ENCODE assay signal across 8 cellular contexts in the genomic region with DNA sequence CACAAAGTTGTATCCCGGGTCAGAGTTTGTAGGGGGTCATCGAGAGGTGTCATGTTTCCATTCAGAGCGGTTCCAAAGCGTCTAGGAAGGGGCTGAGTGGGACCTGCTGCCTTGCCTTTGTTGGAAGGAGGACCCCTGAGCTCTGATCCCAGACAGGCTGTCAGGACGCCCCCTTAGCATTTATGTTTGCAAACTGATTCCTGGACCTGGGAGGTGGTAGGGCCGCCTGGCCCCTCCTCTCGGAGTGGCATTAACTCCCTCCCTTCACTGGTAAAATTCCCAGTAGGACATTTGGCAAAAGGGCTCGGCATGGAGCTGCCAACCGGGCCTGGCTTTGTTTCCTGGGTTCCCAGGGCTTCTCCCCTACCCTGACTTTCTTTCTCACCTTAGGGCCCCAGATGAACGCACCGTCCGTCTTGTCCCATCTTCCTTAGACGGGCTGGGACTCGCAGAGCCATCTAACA. TPM values are rescaled to one million over a fixed set of nuclear protein-coding genes. Genes with fewer than 3 reads are reported as not detected.
DNase-seq lines count a peak whose midpoint lies in the region.

No MANE protein-coding gene starts in this region.

- peak overlapping the region; percentile 99 for H3K27ac ChIP-seq in stomach smooth muscle (ENCODE audit: low read length)

- H3K4me1 ChIP-seq in stomach smooth muscle (ENCODE audit: control insufficient read depth, insufficient read depth, low read length) = peaks cover 57% of the 10 kb centered on the region

- peak overlapping the region; percentile 68 to 97 for H3K9ac ChIP-seq in stomach smooth muscle (ENCODE audit: low read length in 2 of 2)

- peak overlapping the region; percentile 70 to 89 for H3K4me3 ChIP-seq in stomach smooth muscle (ENCODE audit: low read length in 2 of 2)

- H3K36me3 ChIP-seq in stomach smooth muscle (ENCODE audit: control insufficient read depth in 2 of 2, insufficient read depth in 2 of 2, low read length in 2 of 2) = no peaks in the 10 kb centered on the region

- H3K4me3 Mint-ChIP-seq in activated naive CD8-positive, alpha-beta T cell treated with anti-CD3 and anti-CD28 coated beads for 36 hours = peak overlapping the region; percentile 98

- no peaks in the 10 kb centered on the region for H3K9me3 Mint-ChIP-seq in activated naive CD8-positive, alpha-beta T cell treated with anti-CD3 and anti-CD28 coated beads for 36 hours

- no peaks in the 10 kb centered on the region for H3K9me3 ChIP-seq in stomach smooth muscle (ENCODE audit: control insufficient read depth in 2 of 2, low read length in 2 of 2)

- H3K27ac Mint-ChIP-seq in activated naive CD8-positive, alpha-beta T cell treated with anti-CD3 and anti-CD28 coated beads for 36 hours = peak overlapping the region; percentile 51

- H3K4me1 Mint-ChIP-seq in activated naive CD8-positive, alpha-beta T cell treated with anti-CD3 and anti-CD28 coated beads for 36 hours = peaks cover 60% of the 10 kb centered on the region

- no peaks in the 10 kb centered on the region for H3K27me3 ChIP-seq in stomach smooth muscle (ENCODE audit: control insufficient read depth in 1 of 2, insufficient read depth in 2 of 2, low read length in 2 of 2)

- DNase-seq in NCI-H82 (lab: John Stamatoyannopoulos, UW) (peak; percentile 44), NCI-H82 treated with DMSO at 0.1 percent for 48 hours (lab: John Stamatoyannopoulos, UW; ENCODE audit: unreplicated experiment) (no peak), iPS-NIHi7 (ENCODE audit: extremely low spot score) (peak; percentile 15), DMS53 (lab: John Stamatoyannopoulos, UW) (no peak), NCI-H2029 treated with DMSO at 0.1 percent for 48 hours (lab: John Stamatoyannopoulos, UW) (no peak)
- DNase-seq in activated naive CD8-positive, alpha-beta T cell treated with anti-CD3 and anti-CD28 coated beads for 36 hours = no peak
- DNase-seq in stimulated activated CD4-positive, alpha-beta T cell treated with anti-CD3 and anti-CD28 coated beads, Interleukin-2, amount 100 ng/mL, for 48 hours = no peak

- H3K27me3 Mint-ChIP-seq in activated naive CD8-positive, alpha-beta T cell treated with anti-CD3 and anti-CD28 coated beads for 36 hours = no peaks in the 10 kb centered on the region

- peaks cover 9% of the 10 kb centered on the region for H3K36me3 Mint-ChIP-seq in activated naive CD8-positive, alpha-beta T cell treated with anti-CD3 and anti-CD28 coated beads for 36 hours

RNA-seq across cellular contexts. Expression of a gene that starts 2.5 kb away (rescaled TPM):
- total RNA-seq in activated naive CD8-positive, alpha-beta T cell treated with anti-CD3 and anti-CD28 coated beads for 36 hours = 10 to 100 TPM; 80.2 to 80.3 TPM

Comparison
In these comparisons a context has a peak if more than half of its experiments do, and no peak if none do; other contexts are left out.
1. DNase-seq: peak in NCI-H82 (single experiment) and iPS-NIHi7 (single experiment); none in NCI-H82 treated with DMSO at 0.1 percent for 48 hours (single experiment), activated naive CD8-positive, alpha-beta T cell treated with anti-CD3 and anti-CD28 coated beads for 36 hours (single experiment), DMS53 (single experiment), NCI-H2029 treated with DMSO at 0.1 percent for 48 hours (single experiment) and stimulated activated CD4-positive, alpha-beta T cell treated with anti-CD3 and anti-CD28 coated beads, Interleukin-2, amount 100 ng/mL, for 48 hours (0 of 2).